In genomic region chr1:155910621-155911121, GRCh38 we compare ENCODE assay signal across 1 cellular context.
TF ChIP-seq lines count a peak whose summit lies in the region.

No MANE protein-coding gene starts in this region.

TF ChIP-seq in K562, 482 proteins besides CTCF, POLR2A, EP300 and RAD21 (continues in another document):
- TF ChIP-seq TOE1 (IDR thresholded peaks at IDR 0.05; ENCODE audit: borderline replicate concordance) (peak; percentile 97), TOE1 (CRISPR knock-in tag; IDR thresholded peaks at IDR 0.05; ENCODE audit: borderline replicate concordance, low read depth) (no peak), BRD9 (IDR thresholded peaks at IDR 0.05; ENCODE audit: low read depth, partially characterized antibody) (peak; percentile 25), RAD51 (IDR thresholded peaks at IDR 0.05; ENCODE audit: borderline replicate concordance, low read depth) (peak; percentile 89), SMARCA4 (IDR thresholded peaks at IDR 0.05) (0 out of 2 replicates have a peak, but pooled peaks have one; percentile 7), CGGBP1 (CRISPR knock-in tag; IDR thresholded peaks at IDR 0.05) (peak; percentile 34; the same call in 1 of the 2 replicates), ZFP91 (CRISPR knock-in tag; IDR thresholded peaks at IDR 0.05) (peak; percentile 56; the same call in 1 of the 2 replicates), ZNF764 (CRISPR knock-in tag; IDR thresholded peaks at IDR 0.05; ENCODE audit: low read depth) (peak; percentile 74), ZBTB1 (CRISPR knock-in tag; IDR thresholded peaks at IDR 0.05; ENCODE audit: borderline replicate concordance, low read depth) (0 out of 2 replicates have a peak, but pooled peaks have one; percentile 7), EHMT2 (IDR thresholded peaks at IDR 0.05) (no peak), ZNF740 (CRISPR knock-in tag; IDR thresholded peaks at IDR 0.05) (peak; percentile 73), ZNF740 (tag; IDR thresholded peaks at IDR 0.05) (peak in 1 of 2 experiments; percentile 70; a peak in 2 of 4 replicates), TFE3 (CRISPR knock-in tag; IDR thresholded peaks at IDR 0.05) (peak; percentile 98), CBFA2T2 (conservative IDR thresholded peaks at IDR 0.05) (peak; percentile 49), HBP1 (CRISPR knock-in tag; IDR thresholded peaks at IDR 0.05) (0 out of 2 replicates have a peak, but pooled peaks have one; percentile 16), EP400 (IDR thresholded peaks at IDR 0.05) (peak; percentile 41; the same call in 1 of the 2 replicates), STAT5A (IDR thresholded peaks at IDR 0.05; ENCODE audit: borderline replicate concordance, low read length) (no peak), RNF2 (IDR thresholded peaks at IDR 0.05) (no peak), VEZF1 (CRISPR knock-in tag; IDR thresholded peaks at IDR 0.05) (peak; percentile 84; the same call in 1 of the 2 replicates), HDAC1 (IDR thresholded peaks at IDR 0.05) (0 out of 4 replicates have a peak, but pooled peaks of 1 of the 2 experiments have one; percentile 35), ZNF395 (CRISPR knock-in tag; IDR thresholded peaks at IDR 0.05) (0 out of 2 replicates have a peak, but pooled peaks have one; percentile 28), ZNF41 (CRISPR knock-in tag; conservative IDR thresholded peaks at IDR 0.05) (0 out of 2 replicates have a peak, but pooled peaks have one; percentile 23), ESRRA (IDR thresholded peaks at IDR 0.05; ENCODE audit: borderline replicate concordance, low read depth) (no peak), USF2 (CRISPR knock-in tag; IDR thresholded peaks at IDR 0.05) (peak; percentile 78), GATAD2B (IDR thresholded peaks at IDR 0.05; ENCODE audit: borderline replicate concordance) (no peak; the same call in 1 of the 2 replicates), ZNF766 (CRISPR knock-in tag; conservative IDR thresholded peaks at IDR 0.05) (0 out of 2 replicates have a peak, but pooled peaks have one; percentile 71), ZNF584 (CRISPR knock-in tag; IDR thresholded peaks at IDR 0.05; ENCODE audit: low read depth) (peak; percentile 55; the same call in 1 of the 2 replicates), PATZ1 (CRISPR knock-in tag; IDR thresholded peaks at IDR 0.05; ENCODE audit: borderline replicate concordance) (no peak), DEAF1 (CRISPR knock-in tag; IDR thresholded peaks at IDR 0.05) (no peak), ZFX (CRISPR knock-in tag; IDR thresholded peaks at IDR 0.05) (peak; percentile 42; the same call in 1 of the 2 replicates), ZNF175 (CRISPR knock-in tag; IDR thresholded peaks at IDR 0.05; ENCODE audit: low read depth) (no peak), MAZ (CRISPR knock-in tag; conservative IDR thresholded peaks at IDR 0.05 in 1 of 2, IDR thresholded peaks at IDR 0.05 in 1 of 2) (peak in 1 of 2 experiments; percentile 24; a peak in 2 of 4 replicates), USF1 (CRISPR knock-in tag; IDR thresholded peaks at IDR 0.05) (peak; percentile 77), L3MBTL2 (IDR thresholded peaks at IDR 0.05) (no peak), ZMIZ1 (IDR thresholded peaks at IDR 0.05; ENCODE audit: low read depth in 2 of 2, low read length in 2 of 2) (0 out of 4 replicates have a peak, but pooled peaks of 1 of the 2 experiments have one; percentile 9), FOXK2 (conservative IDR thresholded peaks at IDR 0.05 in 1 of 2, IDR thresholded peaks at IDR 0.05 in 1 of 2; ENCODE audit: low read depth in 2 of 2) (peak in 1 of 2 experiments; percentile 28; a peak in 2 of 4 replicates), ATF4 (CRISPR knock-in tag; IDR thresholded peaks at IDR 0.05) (no peak), ZBTB8A (IDR thresholded peaks at IDR 0.05; ENCODE audit: partially characterized antibody) (no peak), CHD1 (IDR thresholded peaks at IDR 0.05; ENCODE audit: low read length) (peak; percentile 14)
